28 cellular contexts compared by ENCODE assay signal in the genomic region with DNA sequence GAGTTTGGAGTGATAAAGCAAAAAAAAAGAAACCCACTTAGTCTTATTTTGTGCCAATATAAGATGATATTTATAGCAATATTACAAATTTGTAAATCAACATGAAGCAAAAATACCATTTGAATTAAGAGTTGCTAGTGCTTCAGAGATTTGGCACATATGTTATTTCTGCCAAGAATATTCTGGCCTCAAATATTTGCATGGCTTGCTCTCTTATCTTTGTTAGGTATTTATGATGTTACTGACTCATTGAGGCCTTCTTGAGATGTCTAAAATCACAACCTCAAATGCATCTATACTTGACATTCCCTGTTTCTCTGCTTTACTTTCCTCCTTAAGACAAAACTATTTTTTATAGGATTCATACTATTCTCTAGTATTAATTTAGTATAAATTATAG.
"Had no signal": no experiment of that assay in that cellular context is flagged by ENCODE, and none has a peak within 500 bp of the region (broad histone marks: within the 10 kb centered on the region; RNA-seq: fewer than 3 reads in every experiment).

No MANE protein-coding gene starts in this region.

- H3K4me1 ChIP-seq: ascending aorta, breast epithelium, Peyer's patch, SJCRH30 had no signal

- H3K4me1 Mint-ChIP-seq: activated CD4-positive, alpha-beta memory T cell treated with anti-CD3 and anti-CD28 coated beads, Interleukin-2, amount 10 ng/mL, durations not matched to agents 7 days and 5 days; activated CD4-positive, alpha-beta T cell treated with anti-CD3 and anti-CD28 coated beads for 36 hours had no signal

- H3K27me3 ChIP-seq: ascending aorta, breast epithelium, MG63, Peyer's patch, SJCRH30 had no signal

- ATAC-seq: activated CD4-positive, alpha-beta T cell treated with anti-CD3 and anti-CD28 coated beads for 36 hours had no signal

- H3K4me3 ChIP-seq: ascending aorta, breast epithelium, MG63, Peyer's patch, SJCRH30 had no signal

- H3K4me3 Mint-ChIP-seq: activated CD4-positive, alpha-beta memory T cell treated with anti-CD3 and anti-CD28 coated beads, Interleukin-2, amount 10 ng/mL, durations not matched to agents 7 days and 5 days; activated CD4-positive, alpha-beta T cell treated with anti-CD3 and anti-CD28 coated beads for 36 hours; activated naive CD4-positive, alpha-beta T cell treated with anti-CD3 and anti-CD28 coated beads, Interleukin-2, amount 50 U/mL, for 24 hours had no signal

- H3K9me3 Mint-ChIP-seq: activated CD4-positive, alpha-beta memory T cell treated with anti-CD3 and anti-CD28 coated beads, Interleukin-2, amount 10 ng/mL, durations not matched to agents 7 days and 5 days; activated naive CD4-positive, alpha-beta T cell treated with anti-CD3 and anti-CD28 coated beads, Interleukin-2, amount 50 U/mL, for 24 hours had no signal

- H3K27ac Mint-ChIP-seq: activated CD4-positive, alpha-beta memory T cell treated with anti-CD3 and anti-CD28 coated beads, Interleukin-2, amount 10 ng/mL, durations not matched to agents 7 days and 5 days; activated CD4-positive, alpha-beta T cell treated with anti-CD3 and anti-CD28 coated beads for 36 hours; activated naive CD4-positive, alpha-beta T cell treated with anti-CD3 and anti-CD28 coated beads, Interleukin-2, amount 50 U/mL, for 24 hours had no signal

- H3K27ac ChIP-seq: ascending aorta, breast epithelium, Peyer's patch, RWPE1, SJCRH30, VCaP had no signal

- DNase-seq: activated CD4-positive, alpha-beta memory T cell treated with anti-CD3 and anti-CD28 coated beads, Interleukin-2, amount 10 ng/mL, durations not matched to agents 7 days and 5 days; activated CD4-positive, alpha-beta T cell treated with anti-CD3 and anti-CD28 coated beads for 36 hours; activated CD4-positive, alpha-beta T cell treated with anti-CD3 and anti-CD28 coated beads, Interleukin-2, amount 50 U/mL, for 1 hour; activated effector memory CD4-positive, alpha-beta T cell treated with Interleukin-2 at 50 U/mL for 16 hours; activated naive CD4-positive, alpha-beta T cell; amniotic stem cell; central memory CD4-positive, alpha-beta T cell; KG1; MG63; MV-4-11; NCI-H1092 treated with DMSO at 0.1 percent for 48 hours; NCI-H1417 treated with DMSO at 0.1 percent for 48 hours; NCI-H1694; NCI-H2029 treated with DMSO at 0.1 percent for 48 hours; NCI-H510A treated with DMSO at 0.1 percent for 48 hours; NCI-H69; NK-92 treated with Interleukin-12 subunit alpha and Interleukin-12 subunit beta, amount 100 ng/mL, for 24 hours; OCI-M1; Peyer's patch; Right ventricle myocardium superior; SJCRH30; SK-N-SH; T-helper 1 cell had no signal

- H3K36me3 ChIP-seq: ascending aorta, MG63, Peyer's patch, SJCRH30 had no signal

- H3K9me3 ChIP-seq: ascending aorta, breast epithelium, MG63, Peyer's patch, SJCRH30, SK-N-SH had no signal

- H3K27me3 Mint-ChIP-seq: activated CD4-positive, alpha-beta memory T cell treated with anti-CD3 and anti-CD28 coated beads, Interleukin-2, amount 10 ng/mL, durations not matched to agents 7 days and 5 days; activated CD4-positive, alpha-beta T cell treated with anti-CD3 and anti-CD28 coated beads for 36 hours; activated naive CD4-positive, alpha-beta T cell treated with anti-CD3 and anti-CD28 coated beads, Interleukin-2, amount 50 U/mL, for 24 hours had no signal
